In the genomic region with DNA sequence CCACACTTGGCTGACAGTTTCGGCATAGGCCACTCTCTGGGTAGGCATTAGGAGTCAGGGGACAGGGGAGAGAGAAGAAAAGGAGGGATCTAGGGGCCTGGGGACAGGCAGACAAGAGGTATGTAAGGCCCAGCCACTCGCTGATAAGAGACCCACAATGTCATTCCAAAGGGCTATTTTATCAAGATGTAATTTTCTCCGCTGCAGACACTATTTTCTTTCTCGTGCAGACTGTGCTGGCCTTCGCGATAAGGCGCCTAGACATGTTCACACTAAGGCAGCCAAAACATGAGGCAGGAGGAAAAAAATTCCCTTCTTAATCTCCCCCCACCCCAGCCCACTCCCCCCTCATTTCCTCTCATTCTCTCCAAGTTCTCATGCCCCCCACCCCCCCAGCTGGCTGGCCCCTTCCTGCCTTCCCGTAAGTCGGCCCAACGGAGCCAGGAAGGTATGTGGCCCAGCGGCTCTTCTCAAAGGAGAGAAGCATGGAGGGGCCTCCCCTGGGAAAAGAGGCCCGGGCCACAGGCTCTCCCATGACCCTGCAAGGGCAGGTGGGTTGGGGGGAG, we compare ENCODE assay signal across 14 cellular contexts. TPM values are rescaled to one million over a fixed set of nuclear protein-coding genes. Genes with fewer than 3 reads are reported as not detected.
DNase-seq lines count a peak whose midpoint lies in the region; TF ChIP-seq lines count a peak whose summit lies in the region.
"Had no signal": no experiment of that assay in that cellular context is flagged by ENCODE, and none has a peak within 500 bp of the region (broad histone marks: within the 10 kb centered on the region; RNA-seq: fewer than 3 reads in every experiment).

No MANE protein-coding gene starts in this region.

- intact Hi-C loops in posterior vena cava (cut with DNase I) = no loop called here

- peak; percentile 74 for DNase-seq in ELF-1 (ENCODE audit: low read depth, low spot score)
- peak; percentile 53 for DNase-seq in iris pigment epithelial cell (ENCODE audit: low read depth)
- DNase-seq in posterior vena cava (ENCODE audit: low spot score) = peak; percentile 74
- no peak for DNase-seq in NCI-H2227 treated with DMSO at 0.1 percent for 48 hours (lab: John Stamatoyannopoulos, UW)
- no peak for DNase-seq in T1000 (lab: John Stamatoyannopoulos, UW)
- no peak for DNase-seq in NCI-H2081 (lab: John Stamatoyannopoulos, UW)
- DNase-seq in stimulated activated naive CD4-positive, alpha-beta T cell (lab: John Stamatoyannopoulos, UW) = no peak
- DNase-seq: activated naive CD4-positive, alpha-beta T cell; DMS79 treated with DMSO at 0.1 percent for 48 hours; MM.1S; natural killer cell; SHP77; thyroid gland had no signal

- H3K27ac Mint-ChIP-seq in brain = peak overlapping the region in 3 of 5 experiments; percentile 78 to 92 (median 86)
- H3K27ac Mint-ChIP-seq: natural killer cell had no signal

- no peaks in the 10 kb centered on the region for H3K36me3 Mint-ChIP-seq in brain
- H3K36me3 Mint-ChIP-seq: natural killer cell had no signal

- no peak for TF ChIP-seq CTCF in brain (conservative IDR thresholded peaks at IDR 0.05)

- peaks cover 74% of the 10 kb centered on the region for H3K4me1 Mint-ChIP-seq in brain
- H3K4me1 Mint-ChIP-seq: natural killer cell had no signal

- H3K27me3 Mint-ChIP-seq in brain = no peaks in the 10 kb centered on the region

- no peaks in the 10 kb centered on the region for H3K9me3 Mint-ChIP-seq in brain
- H3K9me3 Mint-ChIP-seq: natural killer cell had no signal

- peak overlapping the region in 1 of 5 experiments; percentile 1 for H3K4me3 Mint-ChIP-seq in brain
- H3K4me3 Mint-ChIP-seq: natural killer cell had no signal

RNA-seq across cellular contexts. Expression of a gene that starts 44.9 kb away (rescaled TPM):
- polyA plus RNA-seq in brain (ENCODE audit: insufficient read depth, low read depth, low replicate concordance) = 50.7 TPM
- total RNA-seq in posterior vena cava = 100 to 1,000 TPM; 183 to 218 TPM

Comparison
In these comparisons a context has a peak if more than half of its experiments do, and no peak if none do; other contexts are left out.
1. DNase-seq: peak in ELF-1 (single experiment), iris pigment epithelial cell (single experiment) and posterior vena cava (single experiment); none in NCI-H2227 treated with DMSO at 0.1 percent for 48 hours (single experiment), T1000 (single experiment), NCI-H2081 (0 of 2) and stimulated activated naive CD4-positive, alpha-beta T cell (0 of 6).